Comparison of ENCODE assay signal across 8 cellular contexts in genomic region chr19:21835810-21836444, GRCh38. TPM values are rescaled to one million over a fixed set of nuclear protein-coding genes. Genes with fewer than 3 reads are reported as not detected.
DNase-seq lines count a peak whose midpoint lies in the region; ATAC-seq and TF ChIP-seq lines count a peak whose summit lies in the region.

ZNF43 (minus strand) TSS chr19:21836182; CDS start chr19:21836038, 144 bp downstream.

- H2AFZ ChIP-seq in Loucy (ENCODE audit: low read length), result peak within 1 kb of the TSS; percentile 64

- peaks cover 7% of the 10 kb centered on the region for H3F3A ChIP-seq in Loucy (ENCODE audit: low read depth)

- H3K4me2 ChIP-seq in Loucy (ENCODE audit: low read depth, low read length, poor library complexity, severe bottlenecking), result peak within 1 kb of the TSS; percentile 77

- DNase-seq in DMS153 (lab: John Stamatoyannopoulos, UW) (peak; percentile 91), T-helper 1 cell (peak; percentile 81 to 94 (median 87)), amniotic stem cell (lab: John Stamatoyannopoulos, UW) (peak; percentile 58), heart right ventricle (peak; percentile 96 to 99), pons (ENCODE audit: low spot score) (peak; percentile 98), transverse colon (peak; percentile 97)

- H3K79me2 ChIP-seq in Loucy (ENCODE audit: insufficient read depth, low read length), result peaks cover 50% of the 10 kb centered on the region

- in situ Hi-C loops in transverse colon (cut with MboI; ENCODE audit: low pct_ligation_motif_present in 1 of 4, low pct_unique_long_range_greater_than_20kb in 1 of 4, low sequenced_read_pairs in 3 of 4), result no loop called here

- H3K36me3 ChIP-seq in Loucy (ENCODE audit: insufficient read depth, low read length) (peaks cover 16% of the 10 kb centered on the region; the same call in 1 of the 2 replicates), heart right ventricle (peaks cover 0 to 30% (median 0%) of the 10 kb centered on the region in 9 donors), transverse colon (peaks cover 0 to 3% (median under 1%) of the 10 kb centered on the region in 4 donors)

- intact Hi-C loops in heart right ventricle (cut with DNase I), result loop anchor here in 3 of 10 donors (2.0 to 5.0 kb wide), 2 partner anchors 17 to 69 kb away; partner anchors contain the start of gene ZNF100 (in 3 of the 3)
- intact Hi-C loops in transverse colon (cut with DNase I; ENCODE audit: low total_unique reads), result no loop called here

- no peak for TF ChIP-seq EP300 in transverse colon (IDR thresholded peaks at IDR 0.05; ENCODE audit: low read depth)

- 0% methylated on average over 29 of the region's 29 CpGs for WGBS in heart right ventricle, 2 donors
- 3% methylated on average over 4 to 27 of the region's 29 CpGs for WGBS in transverse colon (ENCODE audit: low coverage in 1 of 2), 2 donors

- H4K20me1 ChIP-seq in Loucy (ENCODE audit: insufficient read depth, low read length, poor library complexity, severe bottlenecking), result peaks cover 3% of the 10 kb centered on the region

- peak; percentile 99 for ATAC-seq in GM21576 (IDR thresholded peaks at IDR 0.05; ENCODE audit: unreplicated experiment)
- ATAC-seq in heart right ventricle, result peak; percentile 99 to 100 (median 99)

- H3K4me1 ChIP-seq in Loucy (ENCODE audit: insufficient read depth, low read length, poor library complexity, severe bottlenecking) (peaks cover 9% of the 10 kb centered on the region), heart right ventricle (peaks cover 0 to 18% (median 8%) of the 10 kb centered on the region in 9 donors), transverse colon (peaks cover 0 to 15% (median 3%) of the 10 kb centered on the region in 4 donors)

- H3K9ac ChIP-seq in Loucy (ENCODE audit: low read depth, low read length, poor library complexity, severe bottlenecking), result peak within 1 kb of the TSS; percentile 92

- H3K27me3 ChIP-seq in Loucy (ENCODE audit: insufficient read depth, low read length, poor library complexity, severe bottlenecking) (no peaks in the 10 kb centered on the region), heart right ventricle (no peaks in the 10 kb centered on the region), transverse colon (no peaks in the 10 kb centered on the region)

- TF ChIP-seq CTCF in Loucy (conservative IDR thresholded peaks at IDR 0.05; ENCODE audit: low read length), result no peak
- no peak for TF ChIP-seq CTCF in heart right ventricle (IDR thresholded peaks at IDR 0.05)
- no peak for TF ChIP-seq CTCF in transverse colon (IDR thresholded peaks at IDR 0.05)

- no peaks in the 10 kb centered on the region for H3K9me2 ChIP-seq in Loucy (replicated peaks; ENCODE audit: low read depth, low read length)

- H3K9me3 ChIP-seq in Loucy (ENCODE audit: insufficient read depth, low read depth, low read length) (peaks cover 9% of the 10 kb centered on the region; the same call in 1 of the 2 replicates), heart right ventricle (peaks cover 0 to 25% (median 0%) of the 10 kb centered on the region in 11 donors), transverse colon (peaks cover 6 to 14% of the 10 kb centered on the region in 2 donors)

- TF ChIP-seq POLR2A in transverse colon (IDR thresholded peaks at IDR 0.05), result peak; percentile 90

- peak within 1 kb of the TSS; percentile 96 for H3K4me3 ChIP-seq in Loucy (ENCODE audit: low read length, poor library complexity, severe bottlenecking)
- H3K4me3 ChIP-seq in heart right ventricle, result peak within 1 kb of the TSS; percentile 64 to 89 (median 79)
- peak within 1 kb of the TSS; percentile 51 to 68 (median 62) for H3K4me3 ChIP-seq in transverse colon

- H3K27ac ChIP-seq in heart right ventricle (peak within 1 kb of the TSS; percentile 87 to 96 (median 92)), transverse colon (peak within 1 kb of the TSS; percentile 87 to 92 (median 91))

RNA-seq across cellular contexts. Expression of gene ZNF43, which starts in this region (rescaled TPM):
- total RNA-seq in heart right ventricle (1 to 10 TPM; 5.0 to 9.5 (median 7.2) TPM), transverse colon (10 to 100 TPM; 10.5 to 16.7 (median 13.8) TPM)
- 1 to 10 TPM; 1.9 to 7.2 TPM for polyA plus RNA-seq in heart right ventricle

Comparison
In these comparisons a context has a peak if more than half of its experiments do, and no peak if none do; other contexts are left out.
1. Peak in every context shown above with its lines: DNase-seq, ATAC-seq, H3K4me3 ChIP-seq and H3K27ac ChIP-seq.